Comparison of ENCODE assay signal across 20 cellular contexts in the genomic region with DNA sequence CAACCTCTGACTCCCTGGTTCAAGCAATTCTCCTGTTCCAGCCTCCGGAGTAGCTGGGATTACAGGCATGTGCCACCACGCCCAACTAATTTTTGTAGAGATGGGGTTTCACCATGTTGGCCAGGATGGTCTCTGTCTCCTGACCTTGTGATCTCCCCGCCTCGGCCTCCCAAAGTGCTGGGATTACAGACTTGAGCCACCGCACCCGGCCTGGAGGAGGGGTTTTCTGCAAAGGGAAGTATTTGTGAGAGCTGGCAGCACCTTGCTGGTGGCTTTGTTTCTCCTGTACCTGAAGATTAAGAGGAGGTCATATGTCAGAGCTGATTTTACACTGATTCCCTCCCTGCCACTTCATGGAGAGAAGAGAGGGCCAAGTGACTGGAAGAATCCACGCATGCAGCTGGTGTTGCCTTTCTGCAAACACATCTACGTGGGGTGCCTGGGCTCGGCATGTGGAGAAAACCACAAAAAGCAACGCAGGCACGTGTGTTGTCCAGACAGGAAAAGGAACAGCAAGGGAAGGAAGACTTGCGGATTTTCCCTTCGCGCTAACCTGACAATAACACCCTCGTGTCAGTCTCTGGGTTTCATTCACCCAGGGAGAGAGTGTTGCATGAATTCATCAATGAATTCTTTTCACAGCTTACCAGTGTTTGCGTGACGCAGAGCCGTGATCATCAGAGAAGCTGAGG.
DNase-seq lines count a peak whose midpoint lies in the region; ATAC-seq, FAIRE-seq and TF ChIP-seq lines count a peak whose summit lies in the region.
"Had no signal": no experiment of that assay in that cellular context is flagged by ENCODE, and none has a peak within 500 bp of the region (broad histone marks: within the 10 kb centered on the region; RNA-seq: fewer than 3 reads in every experiment).

No MANE protein-coding gene starts in this region.

- no peak for TF ChIP-seq RAD21 in HepG2 (CRISPR knock-in tag; IDR thresholded peaks at IDR 0.05)

- no peaks in the 10 kb centered on the region for H4K20me1 ChIP-seq in HepG2 (ENCODE audit: insufficient read depth, low read length)

- 50% methylated on average over 16 of the region's 18 CpGs for WGBS in HepG2 (ENCODE audit: low lambda C conversion rate)
- WGBS in spleen, 5 donors = 40 to 56% (median 42%) methylated on average over 18 of the region's 18 CpGs
- 45 to 55% methylated on average over 18 of the region's 18 CpGs for WGBS in upper lobe of left lung, 2 donors
- 43 to 52% methylated on average over 16 to 18 of the region's 18 CpGs for WGBS in tibial nerve, 2 donors

- BruUV-seq in HepG2 (replicated peaks; lab: Mats Ljungman, UMichigan) = no TSS peak

- no peak for TF ChIP-seq EP300 in HepG2 (IDR thresholded peaks at IDR 0.05; ENCODE audit: low read depth in 2 of 2, low read length in 2 of 2)
- TF ChIP-seq EP300 in HepG2 (CRISPR knock-in tag; IDR thresholded peaks at IDR 0.05; ENCODE audit: borderline replicate concordance) = no peak
- no peak for TF ChIP-seq EP300 in upper lobe of left lung (IDR thresholded peaks at IDR 0.05)
- TF ChIP-seq EP300 in tibial nerve (IDR thresholded peaks at IDR 0.05) = no peak

- no peaks in the 10 kb centered on the region for H3K79me2 ChIP-seq in HepG2 (ENCODE audit: insufficient read depth, low read length)

- CTCF ChIA-PET in HepG2 (lab: Yijun Ruan, JAX; ENCODE audit: low intra/inter-chr PET ratio, low total read pairs) = no interaction called here

- no peak overlapping the region for H3K4me2 ChIP-seq in HepG2 (ENCODE audit: low read depth, low read length)

- H3K9me3 ChIP-seq in HepG2 (ENCODE audit: low read length) (no peaks in the 10 kb centered on the region), spleen (no peaks in the 10 kb centered on the region), upper lobe of left lung (no peaks in the 10 kb centered on the region), tibial nerve (no peaks in the 10 kb centered on the region)
- H3K9me3 ChIP-seq: neutrophil, vagina had no signal

- POLR2A ChIA-PET in HepG2 (lab: Yijun Ruan, JAX) = no interaction called here

- ATAC-seq in Right ventricle myocardium superior (ENCODE audit: poor library complexity) (no peak), HepG2 (no peak), upper lobe of left lung (ENCODE audit: low FRiP score in 2 of 2) (no peak)
- ATAC-seq: left cardiac atrium, Right ventricle myocardium inferior had no signal

- in situ Hi-C loops in astrocyte of the spinal cord (cut with HindIII; ENCODE audit: low sequenced_read_pairs) (no loop called here), HepG2 (cut with HindIII; ENCODE audit: extremely low pct_ligation_motif_present, low pct_unique_long_range_greater_than_20kb) (no loop called here)

- H3K4me1 ChIP-seq in HepG2 (ENCODE audit: insufficient read depth, low read length) = no peaks in the 10 kb centered on the region
- H3K4me1 ChIP-seq in spleen = peaks cover 0 to 12% (median 2%) of the 10 kb centered on the region in 6 donors
- H3K4me1 ChIP-seq in upper lobe of left lung = no peaks in the 10 kb centered on the region
- peaks cover 0 to 47% (median 0%) of the 10 kb centered on the region in 4 donors for H3K4me1 ChIP-seq in tibial nerve
- H3K4me1 ChIP-seq: vagina had no signal

- no peak overlapping the region for H3K9ac ChIP-seq in HepG2 (ENCODE audit: insufficient read depth, low read depth, low read length)

- no peak for TF ChIP-seq POLR2A in HepG2 (IDR thresholded peaks at IDR 0.05; ENCODE audit: insufficient read depth in 1 of 2, low read depth in 2 of 2, low read length in 2 of 2)
- no peak for TF ChIP-seq POLR2A in spleen (IDR thresholded peaks at IDR 0.05)
- TF ChIP-seq POLR2A in upper lobe of left lung (IDR thresholded peaks at IDR 0.05) = no peak
- TF ChIP-seq POLR2A in tibial nerve (IDR thresholded peaks at IDR 0.05) = no peak

- no peak overlapping the region for H2AFZ ChIP-seq in HepG2 (ENCODE audit: low read length)

- no peak overlapping the region for H3K4me3 ChIP-seq in astrocyte of the spinal cord (ENCODE audit: low read depth, low read length)
- H3K4me3 ChIP-seq in HepG2 (replicated peaks in 1 of 3; ENCODE audit: insufficient read depth in 1 of 3, low read depth in 2 of 3, low read length in 3 of 3) = no peak overlapping the region
- H3K4me3 ChIP-seq in spleen = no peak overlapping the region
- no peak overlapping the region for H3K4me3 ChIP-seq in upper lobe of left lung
- H3K4me3 ChIP-seq in tibial nerve = no peak overlapping the region
- H3K4me3 ChIP-seq: vagina had no signal

- FAIRE-seq in HepG2 (lab: Jason Lieb, UNC) = no peak
- FAIRE-seq: A204.1, D721Med had no signal

- H3K27me3 ChIP-seq in HepG2 (ENCODE audit: control insufficient read depth in 1 of 2, insufficient read depth in 2 of 2, low read length in 2 of 2) (no peaks in the 10 kb centered on the region), spleen (replicated peaks in 1 of 7) (peaks cover 0 to 5% (median 0%) of the 10 kb centered on the region in 7 donors), upper lobe of left lung (no peaks in the 10 kb centered on the region), tibial nerve (no peaks in the 10 kb centered on the region)
- H3K27me3 ChIP-seq: vagina had no signal

- no peaks in the 10 kb centered on the region for H3K36me3 ChIP-seq in HepG2 (replicated peaks in 1 of 2; ENCODE audit: control insufficient read depth in 1 of 2, insufficient read depth in 2 of 2, low read length in 2 of 2)
- no peaks in the 10 kb centered on the region for H3K36me3 ChIP-seq in spleen
- no peaks in the 10 kb centered on the region for H3K36me3 ChIP-seq in upper lobe of left lung
- no peaks in the 10 kb centered on the region for H3K36me3 ChIP-seq in tibial nerve
- H3K36me3 ChIP-seq: neutrophil, vagina had no signal

- peak; percentile 38 for DNase-seq in cardiac septum (ENCODE audit: low spot score)
- DNase-seq in Right ventricle myocardium superior = no peak
- DNase-seq in astrocyte of the spinal cord (ENCODE audit: low read depth, low spot score) = peak; percentile 32
- no peak for DNase-seq in HepG2 (ENCODE audit: low spot score)
- DNase-seq in spleen = peak; percentile 37
- no peak for DNase-seq in upper lobe of left lung
- no peak for DNase-seq in NCI-H2227 treated with DMSO at 0.1 percent for 48 hours (lab: John Stamatoyannopoulos, UW)
- no peak for DNase-seq in tibial nerve (ENCODE audit: low spot score in 2 of 2)
- DNase-seq: activated CD4-positive, alpha-beta T cell treated with anti-CD3 and anti-CD28 coated beads, Interleukin-2, amount 10 ng/mL, durations not matched to agents 7 days and 5 days; activated CD8-positive, alpha-beta memory T cell treated with anti-CD3 and anti-CD28 coated beads, Interleukin-2, amount 50 U/mL, for 4 hours; activated effector memory CD4-positive, alpha-beta T cell treated with Interleukin-2 at 50 U/mL for 16 hours; effector memory CD4-positive, alpha-beta T cell; left cardiac atrium; midbrain; T-helper 1 cell had no signal

- intact Hi-C loops in cardiac septum (cut with DNase I) = no loop called here
- intact Hi-C loops in Right ventricle myocardium superior (cut with DNase I) = no loop called here
- intact Hi-C loops in HepG2 (cut with micrococcal nuclease; ENCODE audit: unreplicated experiment) = no loop called here
- intact Hi-C loops in spleen (cut with DNase I; ENCODE audit: low total_unique reads) = no loop called here

- H3K27ac ChIP-seq in HepG2 (ENCODE audit: extremely low read length, insufficient read depth, low read length) = no peak overlapping the region
- H3K27ac ChIP-seq in spleen = no peak overlapping the region
- no peak overlapping the region for H3K27ac ChIP-seq in upper lobe of left lung
- H3K27ac ChIP-seq in tibial nerve = no peak overlapping the region
- H3K27ac ChIP-seq: neutrophil, vagina had no signal

- TF ChIP-seq CTCF in astrocyte of the spinal cord (IDR thresholded peaks at IDR 0.05; ENCODE audit: low read depth, low read length) (no peak), HepG2 (CRISPR knock-in tag; IDR thresholded peaks at IDR 0.05) (no peak), spleen (IDR thresholded peaks at IDR 0.05 in 8 of 11, conservative IDR thresholded peaks at IDR 0.05 in 3 of 11) (no peak), upper lobe of left lung (IDR thresholded peaks at IDR 0.05) (no peak), tibial nerve (IDR thresholded peaks at IDR 0.05) (no peak)

TF ChIP-seq in HepG2, 621 proteins besides CTCF, POLR2A, EP300 and RAD21:
- TF ChIP-seq, protein P1, sequence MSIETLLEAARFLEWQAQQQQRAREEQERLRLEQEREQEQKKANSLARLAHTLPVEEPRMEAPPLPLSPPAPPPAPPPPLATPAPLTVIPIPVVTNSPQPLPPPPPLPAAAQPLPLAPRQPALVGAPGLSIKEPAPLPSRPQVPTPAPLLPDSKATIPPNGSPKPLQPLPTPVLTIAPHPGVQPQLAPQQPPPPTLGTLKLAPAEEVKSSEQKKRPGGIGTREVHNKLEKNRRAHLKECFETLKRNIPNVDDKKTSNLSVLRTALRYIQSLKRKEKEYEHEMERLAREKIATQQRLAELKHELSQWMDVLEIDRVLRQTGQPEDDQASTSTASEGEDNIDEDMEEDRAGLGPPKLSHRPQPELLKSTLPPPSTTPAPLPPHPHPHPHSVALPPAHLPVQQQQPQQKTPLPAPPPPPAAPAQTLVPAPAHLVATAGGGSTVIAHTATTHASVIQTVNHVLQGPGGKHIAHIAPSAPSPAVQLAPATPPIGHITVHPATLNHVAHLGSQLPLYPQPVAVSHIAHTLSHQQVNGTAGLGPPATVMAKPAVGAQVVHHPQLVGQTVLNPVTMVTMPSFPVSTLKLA (IDR thresholded peaks at IDR 0.05) = 0 out of 2 replicates have a peak, but pooled peaks have one; percentile 22
- TF ChIP-seq, protein P2, sequence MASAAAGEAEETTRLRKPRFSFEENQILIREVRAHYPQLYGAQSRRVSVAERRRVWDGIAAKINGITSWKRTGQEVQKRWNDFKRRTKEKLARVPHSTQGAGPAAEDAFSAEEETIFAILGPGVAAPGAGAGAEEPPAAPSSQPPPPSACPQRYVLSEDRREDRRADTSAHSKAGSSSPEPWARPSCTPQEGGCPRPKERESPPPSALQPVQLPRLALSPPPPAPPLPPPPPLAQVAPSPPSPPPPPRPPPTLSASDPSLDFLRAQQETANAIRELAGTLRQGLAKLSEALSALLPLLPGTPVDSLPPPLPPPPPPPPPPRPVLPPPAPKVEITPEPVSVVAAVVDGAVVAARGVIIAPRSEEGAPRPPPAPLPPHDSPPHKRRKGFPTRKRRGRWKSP (CRISPR knock-in tag; IDR thresholded peaks at IDR 0.05) = no peak

Comparison
In these comparisons a context has a peak if more than half of its experiments do, and no peak if none do; other contexts are left out.
1. DNase-seq: peak in cardiac septum (single experiment), astrocyte of the spinal cord (single experiment) and spleen (single experiment); none in Right ventricle myocardium superior (single experiment), HepG2 (single experiment), upper lobe of left lung (0 of 2), NCI-H2227 treated with DMSO at 0.1 percent for 48 hours (single experiment) and tibial nerve (0 of 2).